Comparison of ENCODE assay signal across 11 cellular contexts in genomic region chr20:9408422-9409300, GRCh38.
DNase-seq lines count a peak whose midpoint lies in the region; ATAC-seq, FAIRE-seq and TF ChIP-seq lines count a peak whose summit lies in the region.
"Had no signal": no experiment of that assay in that cellular context is flagged by ENCODE, and none has a peak within 500 bp of the region (broad histone marks: within the 10 kb centered on the region; RNA-seq: fewer than 3 reads in every experiment).

No MANE protein-coding gene starts in this region.

- DNase-seq in EH (ENCODE audit: low read depth) (peak; percentile 79), cardiac fibroblast (ENCODE audit: low read depth in 2 of 2) (peak; percentile 28 to 68), osteoblast (ENCODE audit: insufficient read length, low spot score, missing footprints) (no peak), HEK293T (ENCODE audit: extremely low spot score) (no peak), putamen (ENCODE audit: low spot score) (no peak), D721Med (ENCODE audit: insufficient read length, low spot score) (no peak)
- DNase-seq: NCI-H1436 treated with DMSO at 0.1 percent for 48 hours had no signal

- peaks cover 29% of the 10 kb centered on the region for H3K4me1 ChIP-seq in osteoblast (ENCODE audit: insufficient read depth, low read length)

- H3K4me2 ChIP-seq in osteoblast (ENCODE audit: insufficient read depth, low read length), result peak overlapping the region; percentile 75

- no peaks in the 10 kb centered on the region for H3K9me3 ChIP-seq in osteoblast (ENCODE audit: low read depth, low read length)
- H3K9me3 ChIP-seq: neutrophil had no signal

- ATAC-seq in HG02642 (IDR thresholded peaks at IDR 0.05; ENCODE audit: poor library complexity, unreplicated experiment), result no peak

- H3K27ac ChIP-seq in osteoblast (ENCODE audit: low read depth, low read length), result peak overlapping the region; percentile 93
- H3K27ac ChIP-seq: neutrophil, SK-N-MC had no signal

- H3K36me3 ChIP-seq in osteoblast (ENCODE audit: insufficient read depth, low read length), result peaks cover 12% of the 10 kb centered on the region
- H3K36me3 ChIP-seq: neutrophil had no signal

- no peaks in the 10 kb centered on the region for H4K20me1 ChIP-seq in osteoblast (ENCODE audit: insufficient read depth, low read length)

- no peak for FAIRE-seq in D721Med (lab: Jason Lieb, UNC)

- TF ChIP-seq CTCF in LNCAP (IDR thresholded peaks at IDR 0.05) (0 out of 2 replicates have a peak, but pooled peaks have one; percentile 8), cardiac fibroblast (IDR thresholded peaks at IDR 0.05; ENCODE audit: low read depth, low read length) (no peak), osteoblast (IDR thresholded peaks at IDR 0.05; ENCODE audit: extremely low read depth, low read depth, low read length) (no peak), D721Med (IDR thresholded peaks at IDR 0.05; ENCODE audit: insufficient read depth, missing control alignments) (no peak)

- no peaks in the 10 kb centered on the region for H3K27me3 ChIP-seq in osteoblast (ENCODE audit: insufficient read depth, low read length)
- H3K27me3 ChIP-seq: neutrophil had no signal

- H3K4me3 ChIP-seq in cardiac fibroblast (replicated peaks in 1 of 2; ENCODE audit: low read depth in 2 of 2, low read length in 2 of 2), result no peak overlapping the region
- H3K4me3 ChIP-seq in osteoblast (ENCODE audit: insufficient read depth, low read length), result peak overlapping the region; percentile 27
- H3K4me3 ChIP-seq: SK-N-MC had no signal

- POLR2A ChIA-PET in HEK293T (lab: Yijun Ruan, JAX), result no interaction called here

- CTCF ChIA-PET in HEK293T (lab: Yijun Ruan, JAX), result interaction anchor here (0.7 to 2.4 kb wide), 10 partner anchors 10 to 1227 kb away, joined by 3 to 42 read pairs (median 4); no protein-coding TSS in a partner anchor

- H2AFZ ChIP-seq in osteoblast (ENCODE audit: low read length), result peak overlapping the region; percentile 12

- no peaks in the 10 kb centered on the region for H3K79me2 ChIP-seq in osteoblast (ENCODE audit: insufficient read depth, low read length)

TF ChIP-seq in HEK293T, 16 proteins besides CTCF, POLR2A, EP300 and RAD21:
- no peak for TF ChIP-seq FOXM1 (IDR thresholded peaks at IDR 0.05; ENCODE audit: borderline replicate concordance)

Comparison
In these comparisons a context has a peak if more than half of its experiments do, and no peak if none do; other contexts are left out.
1. DNase-seq: peak in EH (single experiment) and cardiac fibroblast (2 of 2); none in osteoblast (single experiment), HEK293T (single experiment), putamen (single experiment) and D721Med (single experiment).